In the genomic region with DNA sequence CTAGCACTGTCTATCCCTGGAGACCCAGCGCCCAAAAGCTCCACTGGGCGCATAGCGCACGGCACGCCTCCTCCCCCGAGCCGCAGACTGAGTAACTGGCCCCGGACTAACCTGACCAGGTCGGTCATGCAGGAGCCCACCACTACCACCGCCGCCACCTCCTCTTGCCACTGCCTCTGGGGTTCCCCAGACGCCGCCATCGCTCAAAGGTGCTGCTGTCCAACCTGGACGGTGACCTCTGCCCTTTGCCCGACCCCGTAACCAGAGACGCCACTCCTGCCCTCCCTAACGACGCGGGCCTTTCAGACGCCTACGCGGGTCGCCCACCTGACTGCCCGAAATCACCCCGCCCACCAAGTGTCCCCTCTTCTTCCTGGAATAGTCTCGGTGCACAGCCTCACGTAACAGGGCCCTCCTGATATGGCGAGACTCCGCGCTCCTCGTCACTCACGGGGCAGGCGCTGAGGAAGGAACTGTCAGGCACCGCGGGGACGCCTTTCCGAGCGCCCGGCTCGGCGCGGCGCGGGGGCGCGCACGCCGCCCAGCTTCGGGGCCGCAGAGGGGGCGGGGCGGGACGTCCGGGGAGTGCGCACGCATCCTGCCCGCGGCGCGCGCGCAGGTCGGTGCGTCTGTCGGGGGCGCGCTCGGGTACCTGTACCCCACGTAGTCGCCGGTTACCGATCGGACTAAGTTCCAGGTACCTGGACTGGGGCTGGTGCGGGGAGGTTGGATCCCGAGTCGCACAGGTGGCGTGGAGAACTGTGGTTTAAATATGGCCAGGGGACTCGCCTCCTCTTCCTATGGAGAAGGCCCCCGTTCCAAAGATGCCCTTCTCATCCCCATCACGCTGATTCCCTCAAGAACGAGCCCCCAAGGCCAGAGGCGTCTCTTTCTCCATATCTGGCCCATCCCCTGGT, we compare ENCODE assay signal across 8 cellular contexts. TPM values are rescaled to one million over a fixed set of nuclear protein-coding genes. Genes with fewer than 3 reads are reported as not detected.
A peak's percentile ranks its signal among the peaks of the same experiment; 100 is the strongest.
DNase-seq lines count a peak whose midpoint lies in the region; ATAC-seq and TF ChIP-seq lines count a peak whose summit lies in the region.

TSS of gene BABAM2 (plus strand) at position 584 of the 917 bp plus-strand sequence. CDS start 3,828 bp downstream, outside the sequence.
TSS of gene RBKS (minus strand) at position 242 of the 917 bp plus-strand sequence. CDS start at position 200, 42 bp downstream.

- H3K27ac ChIP-seq in CD8-positive, alpha-beta T cell (ENCODE audit: low read depth, low read length): peak within 1 kb of the TSS; percentile 100

- no peaks in the 10 kb centered on the region for H3K36me3 ChIP-seq in CD8-positive, alpha-beta T cell (ENCODE audit: insufficient read depth, low read length)

- peak within 1 kb of the TSS; percentile 94 for H3K4me3 Mint-ChIP-seq in CD8-positive, alpha-beta T cell
- peak within 1 kb of the TSS; percentile 94 for H3K4me3 Mint-ChIP-seq in memory B cell

- H3K27me3 Mint-ChIP-seq in CD8-positive, alpha-beta T cell (ENCODE audit: low read depth): peaks cover 2% of the 10 kb centered on the region
- H3K27me3 Mint-ChIP-seq in memory B cell: no peaks in the 10 kb centered on the region

- no peaks in the 10 kb centered on the region for H3K27me3 ChIP-seq in CD8-positive, alpha-beta T cell (ENCODE audit: insufficient read depth, low read length)

- DNase-seq in CD8-positive, alpha-beta T cell: peak; percentile 86 to 96 (median 88)
- peak; percentile 96 for DNase-seq in GM20000 (ENCODE audit: low spot score)
- peak; percentile 66 for DNase-seq in HS-27A (ENCODE audit: low read depth)
- DNase-seq in NK-92 (lab: John Stamatoyannopoulos, UW; ENCODE audit: unreplicated experiment): peak; percentile 36
- DNase-seq in activated CD8-positive, alpha-beta memory T cell treated with anti-CD3 and anti-CD28 coated beads for 24 hours: peak; percentile 97
- DNase-seq in effector CD8-positive, alpha-beta T cell (lab: John Stamatoyannopoulos, UW): peak; percentile 83
- peak; percentile 96 for DNase-seq in memory B cell (ENCODE audit: low spot score in 2 of 2)
- peak; percentile 67 for DNase-seq in stimulated activated CD8-positive, alpha-beta memory T cell treated with anti-CD3 and anti-CD28 coated beads, Interleukin-12 subunit alpha, Interleukin-12 subunit beta, amount 100 ng/mL, for 24 hours (ENCODE audit: extremely low read depth)

- TF ChIP-seq CTCF in CD8-positive, alpha-beta T cell (IDR thresholded peaks at IDR 0.05): no peak
- no peak for TF ChIP-seq CTCF in GM20000 (IDR thresholded peaks at IDR 0.05; ENCODE audit: extremely low read depth, missing control alignments)

- H3K27ac Mint-ChIP-seq in CD8-positive, alpha-beta T cell: peak within 1 kb of the TSS; percentile 100
- peak within 1 kb of the TSS; percentile 100 for H3K27ac Mint-ChIP-seq in memory B cell

- H3K9me3 ChIP-seq in CD8-positive, alpha-beta T cell (ENCODE audit: low read length): no peaks in the 10 kb centered on the region

- H3K4me3 ChIP-seq in CD8-positive, alpha-beta T cell (ENCODE audit: low read depth, low read length): peak within 1 kb of the TSS; percentile 95

- intact Hi-C loops in CD8-positive, alpha-beta T cell (cut with DNase I, micrococcal nuclease): loop anchor here (1.0 to 10.0 kb wide), 18 partner anchors 30 to 1224 kb away; partner anchors contain the start of genes FOSL2 (in 2 of the 2), MRPL33 (in 2 of the 2), ATRAID (in 1 of the 2) and CAD (in 1 of the 2)

- H3K4me1 ChIP-seq in CD8-positive, alpha-beta T cell (ENCODE audit: insufficient read depth, low read length): peaks cover 22% of the 10 kb centered on the region

- CTCF ChIA-PET in CD8-positive, alpha-beta T cell (lab: Charles Lee): interaction anchor here (0.6 kb wide), 1 partner anchor 189 kb away, joined by 3 read pairs; no protein-coding TSS in a partner anchor

- peaks cover 27% of the 10 kb centered on the region for H3K36me3 Mint-ChIP-seq in CD8-positive, alpha-beta T cell
- H3K36me3 Mint-ChIP-seq in memory B cell: peaks cover 8% of the 10 kb centered on the region

- ATAC-seq in CD8-positive, alpha-beta T cell: peak; percentile 79
- ATAC-seq in memory B cell (ENCODE audit: low read depth): peak; percentile 57

- POLR2A ChIA-PET in CD8-positive, alpha-beta T cell (lab: Charles Lee): interaction anchor here (0.6 to 1.7 kb wide), 6 partner anchors 11 to 562 kb away, joined by 3 to 6 read pairs (median 4); no protein-coding TSS in a partner anchor

- peaks cover 58% of the 10 kb centered on the region for H3K4me1 Mint-ChIP-seq in CD8-positive, alpha-beta T cell (ENCODE audit: low read depth)
- peaks cover 21% of the 10 kb centered on the region for H3K4me1 Mint-ChIP-seq in memory B cell

- H3K9me3 Mint-ChIP-seq in CD8-positive, alpha-beta T cell: no peaks in the 10 kb centered on the region
- no peaks in the 10 kb centered on the region for H3K9me3 Mint-ChIP-seq in memory B cell

RNA-seq across cellular contexts. Expression of gene BABAM2, which starts in this region (rescaled TPM):
- total RNA-seq in CD8-positive, alpha-beta T cell: 10 to 100 TPM; 26.3 to 33.1 TPM

RNA-seq across cellular contexts. Expression of gene RBKS, which starts in this region (rescaled TPM):
- total RNA-seq in CD8-positive, alpha-beta T cell: 1 to 10 TPM; 5.9 to 6.3 TPM

Comparison
In these comparisons a context has a peak if more than half of its experiments do, and no peak if none do; other contexts are left out.
1. Peak in every context shown above with its lines: DNase-seq, ATAC-seq, H3K4me3 ChIP-seq and H3K27ac ChIP-seq.
2. DNase-seq: peak in every context shown above with its lines; median percentile 97 in activated CD8-positive, alpha-beta memory T cell treated with anti-CD3 and anti-CD28 coated beads for 24 hours; 96 in GM20000; 96 in memory B cell; 88 in CD8-positive, alpha-beta T cell; 83 in effector CD8-positive, alpha-beta T cell; 67 in stimulated activated CD8-positive, alpha-beta memory T cell treated with anti-CD3 and anti-CD28 coated beads, Interleukin-12 subunit alpha, Interleukin-12 subunit beta, amount 100 ng/mL, for 24 hours; 66 in HS-27A; 36 in NK-92.